In genomic region chr3:24273491-24273890, GRCh38 we compare ENCODE assay signal across 24 cellular contexts.
"Had no signal": no experiment of that assay in that cellular context is flagged by ENCODE, and none has a peak within 500 bp of the region (broad histone marks: within the 10 kb centered on the region; RNA-seq: fewer than 3 reads in every experiment).

No MANE protein-coding gene starts in this region.

- H3K4me3 ChIP-seq: ascending aorta, esophagus muscularis mucosa, heart left ventricle, left lung, lung, psoas muscle, upper lobe of right lung had no signal

- H3K27me3 Mint-ChIP-seq: activated CD4-positive, alpha-beta memory T cell treated with anti-CD3 and anti-CD28 coated beads for 36 hours; activated naive CD4-positive, alpha-beta T cell treated with anti-CD3 and anti-CD28 coated beads, Interleukin-2, amount 10 ng/mL, durations not matched to agents 7 days and 5 days had no signal

- H3K4me1 Mint-ChIP-seq: activated CD4-positive, alpha-beta T cell treated with anti-CD3 and anti-CD28 coated beads, Interleukin-2, amount 10 ng/mL, durations not matched to agents 24 days and 14 days; activated naive CD4-positive, alpha-beta T cell treated with anti-CD3 and anti-CD28 coated beads, Interleukin-2, amount 10 ng/mL, durations not matched to agents 7 days and 5 days; activated naive CD8-positive, alpha-beta T cell treated with anti-CD3 and anti-CD28 coated beads, Interleukin-2, amount 10 ng/mL, durations not matched to agents 7 days and 5 days; endodermal cell; naive thymus-derived CD4-positive, alpha-beta T cell had no signal

- H3K9me3 ChIP-seq: ascending aorta, esophagus muscularis mucosa, heart left ventricle, left lung, psoas muscle, upper lobe of right lung had no signal

- H3K4me3 Mint-ChIP-seq: activated CD4-positive, alpha-beta memory T cell treated with anti-CD3 and anti-CD28 coated beads for 36 hours; activated CD4-positive, alpha-beta T cell treated with anti-CD3 and anti-CD28 coated beads, Interleukin-2, amount 10 ng/mL, durations not matched to agents 24 days and 14 days; activated naive CD4-positive, alpha-beta T cell treated with anti-CD3 and anti-CD28 coated beads, Interleukin-2, amount 10 ng/mL, durations not matched to agents 7 days and 5 days; activated naive CD8-positive, alpha-beta T cell treated with anti-CD3 and anti-CD28 coated beads, Interleukin-2, amount 10 ng/mL, durations not matched to agents 7 days and 5 days; activated T-cell treated with anti-CD3 and anti-CD28 coated beads, Interleukin-2, amount 50 U/mL, for 24 hours; endodermal cell; naive thymus-derived CD4-positive, alpha-beta T cell had no signal

- H3K4me1 ChIP-seq: foreskin keratinocyte, left lung, parathyroid adenoma, upper lobe of right lung had no signal

- H3K27me3 ChIP-seq: ascending aorta, brain microvascular endothelial cell, esophagus muscularis mucosa, foreskin keratinocyte, heart left ventricle, left lung, upper lobe of right lung had no signal

- H3K9me3 Mint-ChIP-seq: activated CD4-positive, alpha-beta memory T cell treated with anti-CD3 and anti-CD28 coated beads for 36 hours; activated CD4-positive, alpha-beta T cell treated with anti-CD3 and anti-CD28 coated beads, Interleukin-2, amount 10 ng/mL, durations not matched to agents 24 days and 14 days; activated naive CD4-positive, alpha-beta T cell treated with anti-CD3 and anti-CD28 coated beads, Interleukin-2, amount 10 ng/mL, durations not matched to agents 7 days and 5 days; activated naive CD8-positive, alpha-beta T cell treated with anti-CD3 and anti-CD28 coated beads, Interleukin-2, amount 10 ng/mL, durations not matched to agents 7 days and 5 days; activated T-cell treated with anti-CD3 and anti-CD28 coated beads, Interleukin-2, amount 50 U/mL, for 24 hours; endodermal cell; naive thymus-derived CD4-positive, alpha-beta T cell had no signal

- H3K27ac ChIP-seq: brain microvascular endothelial cell, esophagus muscularis mucosa, heart left ventricle, left lung, parathyroid adenoma, psoas muscle, upper lobe of right lung, WERI-Rb-1 had no signal

- ATAC-seq: activated CD4-positive, CD25-positive, alpha-beta regulatory T cell treated with anti-CD3 and anti-CD28 coated beads, Interleukin-2, amount 50 U/mL, for 24 hours; heart left ventricle; left lung; naive thymus-derived CD4-positive, alpha-beta T cell; psoas muscle; stimulated activated naive CD8-positive, alpha-beta T cell treated with anti-CD3 and anti-CD28 coated beads, Interleukin-15, Interleukin-2, amounts not matched to agents 100 U/mL and 50 U/mL, for 24 hours; upper lobe of right lung had no signal

- H3K27ac Mint-ChIP-seq: activated CD4-positive, alpha-beta memory T cell treated with anti-CD3 and anti-CD28 coated beads for 36 hours; activated CD4-positive, alpha-beta T cell treated with anti-CD3 and anti-CD28 coated beads, Interleukin-2, amount 10 ng/mL, durations not matched to agents 24 days and 14 days; activated naive CD4-positive, alpha-beta T cell treated with anti-CD3 and anti-CD28 coated beads, Interleukin-2, amount 10 ng/mL, durations not matched to agents 7 days and 5 days; activated naive CD8-positive, alpha-beta T cell treated with anti-CD3 and anti-CD28 coated beads, Interleukin-2, amount 10 ng/mL, durations not matched to agents 7 days and 5 days; activated T-cell treated with anti-CD3 and anti-CD28 coated beads, Interleukin-2, amount 50 U/mL, for 24 hours; endodermal cell; naive thymus-derived CD4-positive, alpha-beta T cell had no signal

- DNase-seq: activated CD4-positive, alpha-beta memory T cell treated with anti-CD3 and anti-CD28 coated beads for 36 hours; activated CD4-positive, alpha-beta T cell treated with anti-CD3 and anti-CD28 coated beads, Interleukin-2, amount 10 ng/mL, durations not matched to agents 24 days and 14 days; activated CD8-positive, alpha-beta memory T cell treated with anti-CD3 and anti-CD28 coated beads, Interleukin-2, amount 50 U/mL, for 4 hours; activated gamma-delta T cell; activated naive CD4-positive, alpha-beta T cell treated with anti-CD3 and anti-CD28 coated beads, Interleukin-2, amount 10 ng/mL, durations not matched to agents 7 days and 5 days; activated naive CD8-positive, alpha-beta T cell treated with anti-CD3 and anti-CD28 coated beads, Interleukin-2, amount 10 ng/mL, durations not matched to agents 7 days and 5 days; activated T-cell treated with anti-CD3 and anti-CD28 coated beads, Interleukin-2, amount 50 U/mL, for 24 hours; brain microvascular endothelial cell; central memory CD4-positive, alpha-beta T cell; endodermal cell; heart left ventricle; left lung; naive thymus-derived CD4-positive, alpha-beta T cell; psoas muscle; stimulated activated CD4-positive, alpha-beta T cell treated with anti-CD3 and anti-CD28 coated beads, Interleukin-4, amount 100 ng/mL, for 1 hour; stimulated activated naive CD8-positive, alpha-beta T cell treated with anti-CD3 and anti-CD28 coated beads, Interleukin-15, Interleukin-2, amounts not matched to agents 100 U/mL and 50 U/mL, for 24 hours; upper lobe of right lung; WERI-Rb-1 had no signal

- H3K9ac ChIP-seq: parathyroid adenoma had no signal

- H3K36me3 Mint-ChIP-seq: activated CD4-positive, alpha-beta memory T cell treated with anti-CD3 and anti-CD28 coated beads for 36 hours; activated naive CD4-positive, alpha-beta T cell treated with anti-CD3 and anti-CD28 coated beads, Interleukin-2, amount 10 ng/mL, durations not matched to agents 7 days and 5 days; activated naive CD8-positive, alpha-beta T cell treated with anti-CD3 and anti-CD28 coated beads, Interleukin-2, amount 10 ng/mL, durations not matched to agents 7 days and 5 days; naive thymus-derived CD4-positive, alpha-beta T cell had no signal

- H3K36me3 ChIP-seq: ascending aorta, brain microvascular endothelial cell, esophagus muscularis mucosa, heart left ventricle, left lung, upper lobe of right lung, WERI-Rb-1 had no signal
